1 cellular context compared by ENCODE assay signal in the genomic region with DNA sequence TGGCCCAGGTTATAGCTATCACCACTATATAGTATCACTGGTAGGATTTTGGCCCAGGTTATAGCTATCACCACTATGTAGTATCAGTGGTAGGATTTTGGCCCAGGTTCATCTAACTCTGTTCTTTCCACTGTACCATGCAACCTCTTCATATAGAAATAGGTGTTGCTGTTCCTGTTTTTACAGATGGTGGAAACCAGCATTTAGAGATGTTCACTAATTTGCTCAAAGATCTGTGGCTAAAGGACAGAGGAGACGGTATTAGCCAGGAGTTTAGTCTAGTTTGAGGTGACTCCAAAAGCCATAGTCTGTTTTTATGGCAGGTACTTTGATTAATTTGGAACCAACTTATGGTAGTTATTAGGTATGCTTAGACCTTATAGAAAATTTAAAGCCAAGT.
TF ChIP-seq lines count a peak whose summit lies in the region.

No MANE protein-coding gene starts in this region.

TF ChIP-seq in HepG2, 621 proteins besides CTCF, POLR2A, EP300 and RAD21:
- no peak for TF ChIP-seq ZNF547 (CRISPR knock-in tag; IDR thresholded peaks at IDR 0.05)
- no peak for TF ChIP-seq RARA (CRISPR knock-in tag; IDR thresholded peaks at IDR 0.05)
- TF ChIP-seq CENPX (CRISPR knock-in tag; IDR thresholded peaks at IDR 0.05): no peak
- TF ChIP-seq CBX2 (IDR thresholded peaks at IDR 0.05; ENCODE audit: low read depth, low read length): no peak
- no peak for TF ChIP-seq CBX2 (CRISPR knock-in tag; IDR thresholded peaks at IDR 0.05; ENCODE audit: low read depth)
- TF ChIP-seq SIN3B (IDR thresholded peaks at IDR 0.05; ENCODE audit: low read length): no peak
- TF ChIP-seq HNRNPL (IDR thresholded peaks at IDR 0.05; ENCODE audit: low read depth, low read length): no peak
- TF ChIP-seq, protein P1, sequence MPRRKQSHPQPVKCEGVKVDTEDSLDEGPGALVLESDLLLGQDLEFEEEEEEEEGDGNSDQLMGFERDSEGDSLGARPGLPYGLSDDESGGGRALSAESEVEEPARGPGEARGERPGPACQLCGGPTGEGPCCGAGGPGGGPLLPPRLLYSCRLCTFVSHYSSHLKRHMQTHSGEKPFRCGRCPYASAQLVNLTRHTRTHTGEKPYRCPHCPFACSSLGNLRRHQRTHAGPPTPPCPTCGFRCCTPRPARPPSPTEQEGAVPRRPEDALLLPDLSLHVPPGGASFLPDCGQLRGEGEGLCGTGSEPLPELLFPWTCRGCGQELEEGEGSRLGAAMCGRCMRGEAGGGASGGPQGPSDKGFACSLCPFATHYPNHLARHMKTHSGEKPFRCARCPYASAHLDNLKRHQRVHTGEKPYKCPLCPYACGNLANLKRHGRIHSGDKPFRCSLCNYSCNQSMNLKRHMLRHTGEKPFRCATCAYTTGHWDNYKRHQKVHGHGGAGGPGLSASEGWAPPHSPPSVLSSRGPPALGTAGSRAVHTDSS (CRISPR knock-in tag; conservative IDR thresholded peaks at IDR 0.05): no peak
- TF ChIP-seq CC2D1A (CRISPR knock-in tag; IDR thresholded peaks at IDR 0.05): no peak
- TF ChIP-seq ESRRA (CRISPR knock-in tag; IDR thresholded peaks at IDR 0.05; ENCODE audit: low read depth): no peak
- TF ChIP-seq, protein P2, sequence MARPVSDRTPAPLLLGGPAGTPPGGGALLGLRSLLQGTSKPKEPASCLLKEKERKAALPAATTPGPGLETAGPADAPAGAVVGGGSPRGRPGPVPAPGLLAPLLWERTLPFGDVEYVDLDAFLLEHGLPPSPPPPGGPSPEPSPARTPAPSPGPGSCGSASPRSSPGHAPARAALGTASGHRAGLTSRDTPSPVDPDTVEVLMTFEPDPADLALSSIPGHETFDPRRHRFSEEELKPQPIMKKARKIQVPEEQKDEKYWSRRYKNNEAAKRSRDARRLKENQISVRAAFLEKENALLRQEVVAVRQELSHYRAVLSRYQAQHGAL (CRISPR knock-in tag; IDR thresholded peaks at IDR 0.05; ENCODE audit: not compliant biosample characterization): no peak
- TF ChIP-seq, protein P3, sequence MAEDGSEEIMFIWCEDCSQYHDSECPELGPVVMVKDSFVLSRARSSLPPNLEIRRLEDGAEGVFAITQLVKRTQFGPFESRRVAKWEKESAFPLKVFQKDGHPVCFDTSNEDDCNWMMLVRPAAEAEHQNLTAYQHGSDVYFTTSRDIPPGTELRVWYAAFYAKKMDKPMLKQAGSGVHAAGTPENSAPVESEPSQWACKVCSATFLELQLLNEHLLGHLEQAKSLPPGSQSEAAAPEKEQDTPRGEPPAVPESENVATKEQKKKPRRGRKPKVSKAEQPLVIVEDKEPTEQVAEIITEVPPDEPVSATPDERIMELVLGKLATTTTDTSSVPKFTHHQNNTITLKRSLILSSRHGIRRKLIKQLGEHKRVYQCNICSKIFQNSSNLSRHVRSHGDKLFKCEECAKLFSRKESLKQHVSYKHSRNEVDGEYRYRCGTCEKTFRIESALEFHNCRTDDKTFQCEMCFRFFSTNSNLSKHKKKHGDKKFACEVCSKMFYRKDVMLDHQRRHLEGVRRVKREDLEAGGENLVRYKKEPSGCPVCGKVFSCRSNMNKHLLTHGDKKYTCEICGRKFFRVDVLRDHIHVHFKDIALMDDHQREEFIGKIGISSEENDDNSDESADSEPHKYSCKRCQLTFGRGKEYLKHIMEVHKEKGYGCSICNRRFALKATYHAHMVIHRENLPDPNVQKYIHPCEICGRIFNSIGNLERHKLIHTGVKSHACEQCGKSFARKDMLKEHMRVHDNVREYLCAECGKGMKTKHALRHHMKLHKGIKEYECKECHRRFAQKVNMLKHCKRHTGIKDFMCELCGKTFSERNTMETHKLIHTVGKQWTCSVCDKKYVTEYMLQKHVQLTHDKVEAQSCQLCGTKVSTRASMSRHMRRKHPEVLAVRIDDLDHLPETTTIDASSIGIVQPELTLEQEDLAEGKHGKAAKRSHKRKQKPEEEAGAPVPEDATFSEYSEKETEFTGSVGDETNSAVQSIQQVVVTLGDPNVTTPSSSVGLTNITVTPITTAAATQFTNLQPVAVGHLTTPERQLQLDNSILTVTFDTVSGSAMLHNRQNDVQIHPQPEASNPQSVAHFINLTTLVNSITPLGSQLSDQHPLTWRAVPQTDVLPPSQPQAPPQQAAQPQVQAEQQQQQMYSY (CRISPR knock-in tag; IDR thresholded peaks at IDR 0.05): no peak
